In genomic region chr6:29637247-29637646, GRCh38 we compare ENCODE assay signal across 10 cellular contexts. TPM values are rescaled to one million over a fixed set of nuclear protein-coding genes. Genes with fewer than 3 reads are reported as not detected.
"Had no signal": no experiment of that assay in that cellular context is flagged by ENCODE, and none has a peak within 500 bp of the region (broad histone marks: within the 10 kb centered on the region; RNA-seq: fewer than 3 reads in every experiment).

No MANE protein-coding gene starts in this region.

- ATAC-seq: GM23338, HCT116 had no signal

- H3K4me3 Mint-ChIP-seq: GM23338, H9, HFFc6 had no signal

- H3K9me3 Mint-ChIP-seq: GM23338, H9, HFFc6 had no signal

- DNase-seq: GM23248, GOT3, H7, H9, HCEC 1CT, HFFc6 had no signal

- H3K27ac Mint-ChIP-seq: GM23338, HFFc6 had no signal

RNA-seq across cellular contexts. Expression of gene MOG, which starts 19.6 kb away (rescaled TPM):
- total RNA-seq: GM23248, H4, HFFc6 had no signal

RNA-seq across cellular contexts. Expression of gene ZFP57, which starts 43.7 kb away (rescaled TPM):
- total RNA-seq: GM23248, H4, HFFc6 had no signal

RNA-seq across cellular contexts. Expression of gene OR2H2, which starts 52.3 kb away (rescaled TPM):
- total RNA-seq: GM23248, GM23338, H1, H4, H7, H9, HFFc6 had no signal
